In genomic region chr2:39413063-39413722, GRCh38 we compare ENCODE assay signal across 1 cellular context.
TF ChIP-seq lines count a peak whose summit lies in the region.

No MANE protein-coding gene starts in this region.

TF ChIP-seq in HepG2, 621 proteins besides CTCF, POLR2A, EP300 and RAD21 (continued from another document and continues in another):
- no peak for TF ChIP-seq DMTF1 (CRISPR knock-in tag; IDR thresholded peaks at IDR 0.05)
- TF ChIP-seq, protein P1, sequence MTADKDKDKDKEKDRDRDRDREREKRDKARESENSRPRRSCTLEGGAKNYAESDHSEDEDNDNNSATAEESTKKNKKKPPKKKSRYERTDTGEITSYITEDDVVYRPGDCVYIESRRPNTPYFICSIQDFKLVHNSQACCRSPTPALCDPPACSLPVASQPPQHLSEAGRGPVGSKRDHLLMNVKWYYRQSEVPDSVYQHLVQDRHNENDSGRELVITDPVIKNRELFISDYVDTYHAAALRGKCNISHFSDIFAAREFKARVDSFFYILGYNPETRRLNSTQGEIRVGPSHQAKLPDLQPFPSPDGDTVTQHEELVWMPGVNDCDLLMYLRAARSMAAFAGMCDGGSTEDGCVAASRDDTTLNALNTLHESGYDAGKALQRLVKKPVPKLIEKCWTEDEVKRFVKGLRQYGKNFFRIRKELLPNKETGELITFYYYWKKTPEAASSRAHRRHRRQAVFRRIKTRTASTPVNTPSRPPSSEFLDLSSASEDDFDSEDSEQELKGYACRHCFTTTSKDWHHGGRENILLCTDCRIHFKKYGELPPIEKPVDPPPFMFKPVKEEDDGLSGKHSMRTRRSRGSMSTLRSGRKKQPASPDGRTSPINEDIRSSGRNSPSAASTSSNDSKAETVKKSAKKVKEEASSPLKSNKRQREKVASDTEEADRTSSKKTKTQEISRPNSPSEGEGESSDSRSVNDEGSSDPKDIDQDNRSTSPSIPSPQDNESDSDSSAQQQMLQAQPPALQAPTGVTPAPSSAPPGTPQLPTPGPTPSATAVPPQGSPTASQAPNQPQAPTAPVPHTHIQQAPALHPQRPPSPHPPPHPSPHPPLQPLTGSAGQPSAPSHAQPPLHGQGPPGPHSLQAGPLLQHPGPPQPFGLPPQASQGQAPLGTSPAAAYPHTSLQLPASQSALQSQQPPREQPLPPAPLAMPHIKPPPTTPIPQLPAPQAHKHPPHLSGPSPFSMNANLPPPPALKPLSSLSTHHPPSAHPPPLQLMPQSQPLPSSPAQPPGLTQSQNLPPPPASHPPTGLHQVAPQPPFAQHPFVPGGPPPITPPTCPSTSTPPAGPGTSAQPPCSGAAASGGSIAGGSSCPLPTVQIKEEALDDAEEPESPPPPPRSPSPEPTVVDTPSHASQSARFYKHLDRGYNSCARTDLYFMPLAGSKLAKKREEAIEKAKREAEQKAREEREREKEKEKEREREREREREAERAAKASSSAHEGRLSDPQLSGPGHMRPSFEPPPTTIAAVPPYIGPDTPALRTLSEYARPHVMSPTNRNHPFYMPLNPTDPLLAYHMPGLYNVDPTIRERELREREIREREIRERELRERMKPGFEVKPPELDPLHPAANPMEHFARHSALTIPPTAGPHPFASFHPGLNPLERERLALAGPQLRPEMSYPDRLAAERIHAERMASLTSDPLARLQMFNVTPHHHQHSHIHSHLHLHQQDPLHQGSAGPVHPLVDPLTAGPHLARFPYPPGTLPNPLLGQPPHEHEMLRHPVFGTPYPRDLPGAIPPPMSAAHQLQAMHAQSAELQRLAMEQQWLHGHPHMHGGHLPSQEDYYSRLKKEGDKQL (CRISPR knock-in tag; IDR thresholded peaks at IDR 0.05; ENCODE audit: low read depth), result no peak
- no peak for TF ChIP-seq KDM6A (CRISPR knock-in tag; IDR thresholded peaks at IDR 0.05; ENCODE audit: low read depth)
- TF ChIP-seq ZMYM4 (CRISPR knock-in tag; IDR thresholded peaks at IDR 0.05), result peak; percentile 38; the same call in 1 of the 2 replicates
- no peak for TF ChIP-seq CENPBD1 (CRISPR knock-in tag; IDR thresholded peaks at IDR 0.05; ENCODE audit: borderline replicate concordance, low read depth)
- TF ChIP-seq GPN1 (CRISPR knock-in tag; IDR thresholded peaks at IDR 0.05; ENCODE audit: borderline replicate concordance), result no peak
- TF ChIP-seq MAFG (CRISPR knock-in tag; IDR thresholded peaks at IDR 0.05), result no peak
- TF ChIP-seq HNF4A (CRISPR knock-in tag; IDR thresholded peaks at IDR 0.05), result peak; percentile 70
- TF ChIP-seq POGZ (CRISPR knock-in tag; IDR thresholded peaks at IDR 0.05), result peak; percentile 43; the same call in 1 of the 2 replicates
- TF ChIP-seq, protein P2, sequence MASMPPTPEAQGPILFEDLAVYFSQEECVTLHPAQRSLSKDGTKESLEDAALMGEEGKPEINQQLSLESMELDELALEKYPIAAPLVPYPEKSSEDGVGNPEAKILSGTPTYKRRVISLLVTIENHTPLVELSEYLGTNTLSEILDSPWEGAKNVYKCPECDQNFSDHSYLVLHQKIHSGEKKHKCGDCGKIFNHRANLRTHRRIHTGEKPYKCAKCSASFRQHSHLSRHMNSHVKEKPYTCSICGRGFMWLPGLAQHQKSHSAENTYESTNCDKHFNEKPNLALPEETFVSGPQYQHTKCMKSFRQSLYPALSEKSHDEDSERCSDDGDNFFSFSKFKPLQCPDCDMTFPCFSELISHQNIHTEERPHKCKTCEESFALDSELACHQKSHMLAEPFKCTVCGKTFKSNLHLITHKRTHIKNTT (CRISPR knock-in tag; IDR thresholded peaks at IDR 0.05), result no peak
- TF ChIP-seq NRL (CRISPR knock-in tag; IDR thresholded peaks at IDR 0.05; ENCODE audit: borderline replicate concordance), result no peak
- TF ChIP-seq KMT2A (CRISPR knock-in tag; IDR thresholded peaks at IDR 0.05), result 0 out of 2 replicates have a peak, but pooled peaks have one; percentile 40
- no peak for TF ChIP-seq ZNF317 (CRISPR knock-in tag; IDR thresholded peaks at IDR 0.05)
- no peak for TF ChIP-seq ZBTB20 (CRISPR knock-in tag; IDR thresholded peaks at IDR 0.05; ENCODE audit: borderline replicate concordance, low read depth)
- no peak for TF ChIP-seq ZNF724P (CRISPR knock-in tag; IDR thresholded peaks at IDR 0.05; ENCODE audit: borderline replicate concordance)
- no peak for TF ChIP-seq SNAPC4 (CRISPR knock-in tag; IDR thresholded peaks at IDR 0.05)
- TF ChIP-seq, protein P3, sequence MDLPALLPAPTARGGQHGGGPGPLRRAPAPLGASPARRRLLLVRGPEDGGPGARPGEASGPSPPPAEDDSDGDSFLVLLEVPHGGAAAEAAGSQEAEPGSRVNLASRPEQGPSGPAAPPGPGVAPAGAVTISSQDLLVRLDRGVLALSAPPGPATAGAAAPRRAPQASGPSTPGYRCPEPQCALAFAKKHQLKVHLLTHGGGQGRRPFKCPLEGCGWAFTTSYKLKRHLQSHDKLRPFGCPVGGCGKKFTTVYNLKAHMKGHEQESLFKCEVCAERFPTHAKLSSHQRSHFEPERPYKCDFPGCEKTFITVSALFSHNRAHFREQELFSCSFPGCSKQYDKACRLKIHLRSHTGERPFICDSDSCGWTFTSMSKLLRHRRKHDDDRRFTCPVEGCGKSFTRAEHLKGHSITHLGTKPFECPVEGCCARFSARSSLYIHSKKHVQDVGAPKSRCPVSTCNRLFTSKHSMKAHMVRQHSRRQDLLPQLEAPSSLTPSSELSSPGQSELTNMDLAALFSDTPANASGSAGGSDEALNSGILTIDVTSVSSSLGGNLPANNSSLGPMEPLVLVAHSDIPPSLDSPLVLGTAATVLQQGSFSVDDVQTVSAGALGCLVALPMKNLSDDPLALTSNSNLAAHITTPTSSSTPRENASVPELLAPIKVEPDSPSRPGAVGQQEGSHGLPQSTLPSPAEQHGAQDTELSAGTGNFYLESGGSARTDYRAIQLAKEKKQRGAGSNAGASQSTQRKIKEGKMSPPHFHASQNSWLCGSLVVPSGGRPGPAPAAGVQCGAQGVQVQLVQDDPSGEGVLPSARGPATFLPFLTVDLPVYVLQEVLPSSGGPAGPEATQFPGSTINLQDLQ (CRISPR knock-in tag; IDR thresholded peaks at IDR 0.05), result no peak
- TF ChIP-seq, protein P4, sequence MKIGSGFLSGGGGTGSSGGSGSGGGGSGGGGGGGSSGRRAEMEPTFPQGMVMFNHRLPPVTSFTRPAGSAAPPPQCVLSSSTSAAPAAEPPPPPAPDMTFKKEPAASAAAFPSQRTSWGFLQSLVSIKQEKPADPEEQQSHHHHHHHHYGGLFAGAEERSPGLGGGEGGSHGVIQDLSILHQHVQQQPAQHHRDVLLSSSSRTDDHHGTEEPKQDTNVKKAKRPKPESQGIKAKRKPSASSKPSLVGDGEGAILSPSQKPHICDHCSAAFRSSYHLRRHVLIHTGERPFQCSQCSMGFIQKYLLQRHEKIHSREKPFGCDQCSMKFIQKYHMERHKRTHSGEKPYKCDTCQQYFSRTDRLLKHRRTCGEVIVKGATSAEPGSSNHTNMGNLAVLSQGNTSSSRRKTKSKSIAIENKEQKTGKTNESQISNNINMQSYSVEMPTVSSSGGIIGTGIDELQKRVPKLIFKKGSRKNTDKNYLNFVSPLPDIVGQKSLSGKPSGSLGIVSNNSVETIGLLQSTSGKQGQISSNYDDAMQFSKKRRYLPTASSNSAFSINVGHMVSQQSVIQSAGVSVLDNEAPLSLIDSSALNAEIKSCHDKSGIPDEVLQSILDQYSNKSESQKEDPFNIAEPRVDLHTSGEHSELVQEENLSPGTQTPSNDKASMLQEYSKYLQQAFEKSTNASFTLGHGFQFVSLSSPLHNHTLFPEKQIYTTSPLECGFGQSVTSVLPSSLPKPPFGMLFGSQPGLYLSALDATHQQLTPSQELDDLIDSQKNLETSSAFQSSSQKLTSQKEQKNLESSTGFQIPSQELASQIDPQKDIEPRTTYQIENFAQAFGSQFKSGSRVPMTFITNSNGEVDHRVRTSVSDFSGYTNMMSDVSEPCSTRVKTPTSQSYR (CRISPR knock-in tag; IDR thresholded peaks at IDR 0.05; ENCODE audit: borderline replicate concordance), result no peak
- TF ChIP-seq TEAD3 (CRISPR knock-in tag; optimal IDR thresholded peaks at IDR 0.05; ENCODE audit: borderline replicate concordance), result peak; percentile 29
- TF ChIP-seq CSRNP2 (CRISPR knock-in tag; conservative IDR thresholded peaks at IDR 0.05; ENCODE audit: low read depth), result no peak
- no peak for TF ChIP-seq NFKBIZ (CRISPR knock-in tag; IDR thresholded peaks at IDR 0.05)
- TF ChIP-seq ZNF652 (CRISPR knock-in tag; IDR thresholded peaks at IDR 0.05; ENCODE audit: borderline replicate concordance, low read depth), result no peak
- peak; percentile 54 for TF ChIP-seq RBM22 (optimal IDR thresholded peaks at IDR 0.05; ENCODE audit: low read length)
- no peak for TF ChIP-seq KDM1A (CRISPR knock-in tag; IDR thresholded peaks at IDR 0.05)
- TF ChIP-seq RAD51 (IDR thresholded peaks at IDR 0.05; ENCODE audit: borderline replicate concordance), result no peak
- TF ChIP-seq BRCA1 (CRISPR knock-in tag; IDR thresholded peaks at IDR 0.05), result no peak
- no peak for TF ChIP-seq MXI1 (IDR thresholded peaks at IDR 0.05; ENCODE audit: borderline replicate concordance, low read depth, low read length)
- TF ChIP-seq TIGD3 (CRISPR knock-in tag; IDR thresholded peaks at IDR 0.05; ENCODE audit: borderline replicate concordance), result no peak
- no peak for TF ChIP-seq CREB1 (IDR thresholded peaks at IDR 0.05)
- TF ChIP-seq CREB1 (CRISPR knock-in tag; IDR thresholded peaks at IDR 0.05), result no peak
- TF ChIP-seq, protein P5, sequence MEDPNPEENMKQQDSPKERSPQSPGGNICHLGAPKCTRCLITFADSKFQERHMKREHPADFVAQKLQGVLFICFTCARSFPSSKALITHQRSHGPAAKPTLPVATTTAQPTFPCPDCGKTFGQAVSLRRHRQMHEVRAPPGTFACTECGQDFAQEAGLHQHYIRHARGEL (CRISPR knock-in tag; IDR thresholded peaks at IDR 0.05), result no peak
- no peak for TF ChIP-seq ELF1 (CRISPR knock-in tag; IDR thresholded peaks at IDR 0.05)
- TF ChIP-seq TAF1 (CRISPR knock-in tag; IDR thresholded peaks at IDR 0.05), result no peak
